ENCODE assay signal across 29 cellular contexts in genomic region chr2:107266555-107266954, GRCh38.
"Had no signal": no experiment of that assay in that cellular context is flagged by ENCODE, and none has a peak within 500 bp of the region (broad histone marks: within the 10 kb centered on the region; RNA-seq: fewer than 3 reads in every experiment).

No MANE protein-coding gene starts in this region.

- H3K4me1 ChIP-seq: ascending aorta had no signal

- H3K36me3 ChIP-seq: ascending aorta, cardiac muscle cell had no signal

- ATAC-seq: activated CD8-positive, alpha-beta T cell treated with anti-CD3 and anti-CD28 coated beads for 36 hours; activated naive CD8-positive, alpha-beta T cell treated with anti-CD3 and anti-CD28 coated beads, Interleukin-2, amount 50 U/mL, for 24 hours had no signal

- H3K27ac ChIP-seq: ascending aorta, cardiac muscle cell, VCaP had no signal

- DNase-seq: activated B cell treated with CpG ODN at 0.5 μM for 24 hours; activated CD4-positive, alpha-beta memory T cell treated with anti-CD3 and anti-CD28 coated beads for 36 hours; activated CD4-positive, alpha-beta T cell treated with anti-CD3 and anti-CD28 coated beads for 4 hours; activated CD4-positive, alpha-beta T cell treated with anti-CD3 and anti-CD28 coated beads, Interleukin-2, amount 10 ng/mL, durations not matched to agents 24 days and 14 days; activated CD4-positive, alpha-beta T cell treated with anti-CD3 and anti-CD28 coated beads, Interleukin-2, amount 50 U/mL, for 1 hour; activated CD4-positive, alpha-beta T cell treated with anti-CD3 and anti-CD28 coated beads, Interleukin-2, amount 50 U/mL, for 4 hours; activated CD4-positive, CD25-positive, alpha-beta regulatory T cell treated with anti-CD3 and anti-CD28 coated beads, Interleukin-2, amount 50 U/mL, for 72 hours; activated CD8-positive, alpha-beta memory T cell treated with anti-CD3 and anti-CD28 coated beads, Interleukin-2, amount 50 U/mL, for 4 hours; activated CD8-positive, alpha-beta T cell treated with anti-CD3 and anti-CD28 coated beads for 36 hours; activated effector memory CD4-positive, alpha-beta T cell treated with Interleukin-2 at 50 U/mL for 16 hours; activated gamma-delta T cell; activated naive CD4-positive, alpha-beta T cell treated with anti-CD3 and anti-CD28 coated beads, Interleukin-2, amount 10 ng/mL, durations not matched to agents 7 days and 5 days; activated naive CD4-positive, alpha-beta T cell treated with Interleukin-2 at 50 U/mL for 16 hours; activated naive CD8-positive, alpha-beta T cell treated with anti-CD3 and anti-CD28 coated beads, Interleukin-2, amount 10 ng/mL, durations not matched to agents 7 days and 5 days; activated naive CD8-positive, alpha-beta T cell treated with anti-CD3 and anti-CD28 coated beads, Interleukin-2, amount 50 U/mL, for 24 hours; activated T-cell treated with anti-CD3 and anti-CD28 coated beads, Interleukin-2, amount 50 U/mL, for 24 hours; activated T-cell treated with anti-CD3 and anti-CD28 coated beads, Interleukin-2, amount 50 U/mL, for 48 hours; amygdala; anterior cingulate cortex; caudate nucleus; cerebellar nuclear complex; T-helper 1 cell; T-helper 2 cell; T-helper 9 cell had no signal

- H3K27me3 ChIP-seq: ascending aorta, cardiac muscle cell had no signal

- H3K4me3 ChIP-seq: ascending aorta, cardiac muscle cell had no signal

- FAIRE-seq: bronchial epithelial cell, TTC549 had no signal
